Comparison of ENCODE assay signal across 8 cellular contexts in genomic region chr7:148884299-148885022, GRCh38. TPM values are rescaled to one million over a fixed set of nuclear protein-coding genes. Genes with fewer than 3 reads are reported as not detected.
A peak's percentile ranks its signal among the peaks of the same experiment; 100 is the strongest.
DNase-seq lines count a peak whose midpoint lies in the region; ATAC-seq and TF ChIP-seq lines count a peak whose summit lies in the region.

No MANE protein-coding gene starts in this region.

- intact Hi-C loops in dendritic cell treated with granulocyte-macrophage colony-stimulating factor and Interleukin-4, amounts not matched to agents 40 ng/mL and 50 ng/mL, for 4 days (cut with micrococcal nuclease), result loop anchor here (2.0 to 10.0 kb wide), 4 partner anchors 56 to 208 kb away; partner anchors contain the start of gene ZNF786
- intact Hi-C loops in right lobe of liver (cut with DNase I), result no loop called here

- H3K9me3 ChIP-seq in right lobe of liver, result no peaks in the 10 kb centered on the region

- ATAC-seq in GM19328 (IDR thresholded peaks at IDR 0.05; ENCODE audit: unreplicated experiment), result peak; percentile 90
- peak; percentile 86 for ATAC-seq in HG03460 (IDR thresholded peaks at IDR 0.05; ENCODE audit: unreplicated experiment)
- ATAC-seq in right lobe of liver, result peak; percentile 95 to 97 (median 96)

- H3K27me3 Mint-ChIP-seq in dendritic cell treated with granulocyte-macrophage colony-stimulating factor and Interleukin-4, amounts not matched to agents 40 ng/mL and 50 ng/mL, for 4 days, result no peaks in the 10 kb centered on the region

- peak overlapping the region; percentile 76 to 97 (median 89) for H3K4me3 ChIP-seq in right lobe of liver

- H3K27ac ChIP-seq in C4-2B, result peak overlapping the region; percentile 94
- H3K27ac ChIP-seq in right lobe of liver, result peak overlapping the region; percentile 70 to 84 (median 76)

- peak overlapping the region; percentile 88 for H3K27ac Mint-ChIP-seq in dendritic cell treated with granulocyte-macrophage colony-stimulating factor and Interleukin-4, amounts not matched to agents 40 ng/mL and 50 ng/mL, for 4 days

- H3K4me1 Mint-ChIP-seq in dendritic cell treated with granulocyte-macrophage colony-stimulating factor and Interleukin-4, amounts not matched to agents 40 ng/mL and 50 ng/mL, for 4 days (ENCODE audit: low read depth), result peaks cover 21% of the 10 kb centered on the region

- H3K36me3 Mint-ChIP-seq in dendritic cell treated with granulocyte-macrophage colony-stimulating factor and Interleukin-4, amounts not matched to agents 40 ng/mL and 50 ng/mL, for 4 days (ENCODE audit: low read depth), result peaks cover 14% of the 10 kb centered on the region

- peaks cover 0 to 3% (median 0%) of the 10 kb centered on the region in 4 donors for H3K4me1 ChIP-seq in right lobe of liver

- H3K27me3 ChIP-seq in right lobe of liver, result no peaks in the 10 kb centered on the region

- H3K9me3 Mint-ChIP-seq in dendritic cell treated with granulocyte-macrophage colony-stimulating factor and Interleukin-4, amounts not matched to agents 40 ng/mL and 50 ng/mL, for 4 days, result no peaks in the 10 kb centered on the region

- TF ChIP-seq POLR2A in right lobe of liver (IDR thresholded peaks at IDR 0.05), result peak; percentile 92

- no peaks in the 10 kb centered on the region for H3K36me3 ChIP-seq in right lobe of liver

- TF ChIP-seq CTCF in C4-2B (conservative IDR thresholded peaks at IDR 0.05) (no peak), right lobe of liver (IDR thresholded peaks at IDR 0.05) (no peak)

- under 1% methylated on average over 17 of the region's 101 CpGs for WGBS in right lobe of liver (ENCODE audit: insufficient coverage, low coverage, low lambda C conversion rate, missing lambda C conversion rate)

- peak overlapping the region; percentile 80 for H3K4me3 Mint-ChIP-seq in dendritic cell treated with granulocyte-macrophage colony-stimulating factor and Interleukin-4, amounts not matched to agents 40 ng/mL and 50 ng/mL, for 4 days

- DNase-seq in NCI-H526 treated with DMSO at 0.1 percent for 48 hours (lab: John Stamatoyannopoulos, UW), result peak; percentile 88
- peak; percentile 83 to 89 for DNase-seq in activated CD4-positive, alpha-beta T cell treated with anti-CD3 and anti-CD28 coated beads, Interleukin-2, amount 50 U/mL, for 24 hours (ENCODE audit: low read depth in 1 of 2, low spot score in 1 of 2)
- peak; percentile 93 to 94 (median 93) for DNase-seq in right lobe of liver
- DNase-seq in stimulated activated CD4-positive, alpha-beta T cell treated with anti-CD3 and anti-CD28 coated beads, Interleukin-4, amount 100 ng/mL, for 1 hour, result peak; percentile 94

RNA-seq across cellular contexts. Expression of gene EZH2, which starts 0.4 kb away (rescaled TPM):
- 1 to 10 TPM; 1.2 to 4.2 (median 1.9) TPM for total RNA-seq in right lobe of liver

Comparison
In these comparisons a context has a peak if more than half of its experiments do, and no peak if none do; other contexts are left out.
1. Peak in every context shown above with its lines: DNase-seq, ATAC-seq, H3K4me3 ChIP-seq and H3K27ac ChIP-seq.